ENCODE assay signal across 29 cellular contexts in the genomic region with DNA sequence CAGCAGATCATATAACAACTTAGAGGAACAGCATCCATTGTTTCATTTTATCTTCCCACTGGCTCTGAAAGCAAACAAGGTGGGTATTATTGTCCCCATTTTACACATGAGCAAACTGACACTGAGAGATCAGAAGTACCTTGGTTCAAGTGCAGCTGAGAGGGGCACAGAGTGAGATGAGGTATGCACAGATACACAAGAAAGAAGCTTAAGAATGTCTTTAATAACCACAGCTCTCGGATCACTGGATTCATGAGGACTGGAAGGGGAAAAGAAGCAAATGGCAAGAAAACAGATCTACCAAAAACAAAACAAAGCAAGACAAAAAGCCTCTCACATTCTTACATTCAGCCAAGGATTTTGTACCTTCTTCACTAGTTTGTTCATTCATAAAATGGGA. TPM values are rescaled to one million over a fixed set of nuclear protein-coding genes. Genes with fewer than 3 reads are reported as not detected.
"Had no signal": no experiment of that assay in that cellular context is flagged by ENCODE, and none has a peak within 500 bp of the region (broad histone marks: within the 10 kb centered on the region; RNA-seq: fewer than 3 reads in every experiment).

No MANE protein-coding gene starts in this region.

- H3K27ac ChIP-seq: neutrophil, pancreas, prostate gland, skin epidermis, spleen, suprapubic skin, testis, tibial nerve, upper lobe of left lung, vagina had no signal

- ATAC-seq: naive thymus-derived CD8-positive, alpha-beta T cell; natural killer cell treated with Interleukin-12 subunit alpha and Interleukin-12 subunit beta and Interleukin-15 and Interleukin-18, amount 100 ng/mL, for 72 hours; pancreas; right cardiac atrium; sciatic nerve; stimulated activated memory B cell treated with anti-CD40 and anti-IgM and Interleukin-4, amounts not matched to agents 10 μg/mL and 1 μg/mL and 100 μg/mL, for 72 hours; stimulated activated naive CD8-positive, alpha-beta T cell treated with anti-CD3 and anti-CD28 coated beads, Interleukin-15, amount 100 ng/mL, for 72 hours; stimulated activated naive CD8-positive, alpha-beta T cell treated with anti-CD3 and anti-CD28 coated beads, Interleukin-15, Interleukin-2, amounts not matched to agents 100 U/mL and 50 U/mL, for 24 hours had no signal

- H3K4me2 ChIP-seq: smooth muscle cell had no signal

- H3K9me3 ChIP-seq: neutrophil, pancreas, prostate gland, suprapubic skin, testis, vagina had no signal

- H3K4me1 ChIP-seq: spleen had no signal

- H3K4me3 ChIP-seq: pancreas, prostate gland, skin epidermis, smooth muscle cell, spleen, suprapubic skin, testis, tibial nerve, upper lobe of left lung, vagina had no signal

- FAIRE-seq: pancreas, urothelium cell line had no signal

- H3K36me3 ChIP-seq: neutrophil, prostate gland, spleen, suprapubic skin, upper lobe of left lung, vagina had no signal

- H3K27me3 ChIP-seq: neutrophil, pancreas, spleen, suprapubic skin, testis, tibial nerve, upper lobe of left lung, vagina had no signal

- DNase-seq: naive thymus-derived CD8-positive, alpha-beta T cell; nephron progenitor cell; nucleus accumbens; pancreas; right cardiac atrium; spleen; stimulated activated CD4-positive, alpha-beta T cell treated with anti-CD3 and anti-CD28 coated beads, Interleukin-12 subunit alpha, Interleukin-12 subunit beta, amount 100 ng/mL, for 4 hours; stimulated activated CD4-positive, alpha-beta T cell treated with anti-CD3 and anti-CD28 coated beads, Interleukin-1b, Interleukin-23, amount 100 ng/mL, for 48 hours; stimulated activated CD4-positive, alpha-beta T cell treated with anti-CD3 and anti-CD28 coated beads, Interleukin-4, amount 100 ng/mL, for 1 hour; stimulated activated CD4-positive, alpha-beta T cell treated with anti-CD3 and anti-CD28 coated beads, Interleukin-4, amount 100 ng/mL, for 4 hours; stimulated activated CD8-positive, alpha-beta memory T cell treated with anti-CD3 and anti-CD28 coated beads, Interleukin-4, amount 100 ng/mL, for 48 hours; stimulated activated naive CD4-positive, alpha-beta T cell; stimulated activated naive CD8-positive, alpha-beta T cell treated with anti-CD3 and anti-CD28 coated beads, Interleukin-15, amount 100 ng/mL, for 72 hours; stimulated activated naive CD8-positive, alpha-beta T cell treated with anti-CD3 and anti-CD28 coated beads, Interleukin-15, Interleukin-2, amounts not matched to agents 100 U/mL and 50 U/mL, for 24 hours; substantia nigra; testis; trophoblast cell; upper lobe of left lung had no signal

RNA-seq across cellular contexts. Expression of a gene that starts 10.6 kb away (rescaled TPM):
- polyA plus RNA-seq: naive thymus-derived CD8-positive, alpha-beta T cell had no signal
